ENCODE assay signal across 2 cellular contexts in the genomic region with DNA sequence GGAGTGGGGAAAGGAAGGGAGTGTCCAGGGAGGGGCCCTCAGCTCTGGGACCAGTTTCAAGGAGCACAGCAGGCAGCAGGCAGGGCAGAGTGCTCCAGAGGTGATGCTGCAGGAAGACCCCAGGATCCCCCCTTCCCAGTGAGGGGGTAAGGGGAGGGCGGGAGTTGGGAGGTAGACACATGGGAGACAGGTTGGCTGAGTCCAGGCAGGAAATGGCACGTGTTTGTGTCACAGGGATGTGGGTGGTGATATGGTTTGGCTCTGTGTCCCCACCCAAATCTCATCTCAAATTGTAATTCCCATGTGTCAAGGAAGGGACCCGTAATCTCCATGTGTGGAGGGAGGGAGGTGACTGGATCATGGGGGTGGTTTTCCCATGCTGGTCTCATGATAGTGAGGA.
TF ChIP-seq lines count a peak whose summit lies in the region.

No MANE protein-coding gene starts in this region.

TF ChIP-seq in IMR-90, 13 proteins besides CTCF, POLR2A, EP300 and RAD21:
- TF ChIP-seq SMC3 (IDR thresholded peaks at IDR 0.05; ENCODE audit: low read depth, low read length) (no peak), RFX5 (IDR thresholded peaks at IDR 0.05; ENCODE audit: low read depth, low read length) (no peak), NFE2L2 (IDR thresholded peaks at IDR 0.05; ENCODE audit: low read depth, low read length) (no peak), RCOR1 (IDR thresholded peaks at IDR 0.05; ENCODE audit: insufficient replicate concordance, low read length) (no peak), MXI1 (IDR thresholded peaks at IDR 0.05; ENCODE audit: borderline replicate concordance, low read depth, low read length) (no peak), CEBPB (IDR thresholded peaks at IDR 0.05; ENCODE audit: low read depth, low read length) (no peak), MAZ (IDR thresholded peaks at IDR 0.05; ENCODE audit: borderline replicate concordance, low read depth, low read length) (no peak), BHLHE40 (IDR thresholded peaks at IDR 0.05; ENCODE audit: low read depth, low read length) (no peak), MAFK (IDR thresholded peaks at IDR 0.05; ENCODE audit: low read depth, low read length) (no peak), CHD1 (IDR thresholded peaks at IDR 0.05; ENCODE audit: low read depth, low read length) (no peak), FOS (IDR thresholded peaks at IDR 0.05; ENCODE audit: low read depth, low read length) (no peak)
- TF ChIP-seq, protein P1, sequence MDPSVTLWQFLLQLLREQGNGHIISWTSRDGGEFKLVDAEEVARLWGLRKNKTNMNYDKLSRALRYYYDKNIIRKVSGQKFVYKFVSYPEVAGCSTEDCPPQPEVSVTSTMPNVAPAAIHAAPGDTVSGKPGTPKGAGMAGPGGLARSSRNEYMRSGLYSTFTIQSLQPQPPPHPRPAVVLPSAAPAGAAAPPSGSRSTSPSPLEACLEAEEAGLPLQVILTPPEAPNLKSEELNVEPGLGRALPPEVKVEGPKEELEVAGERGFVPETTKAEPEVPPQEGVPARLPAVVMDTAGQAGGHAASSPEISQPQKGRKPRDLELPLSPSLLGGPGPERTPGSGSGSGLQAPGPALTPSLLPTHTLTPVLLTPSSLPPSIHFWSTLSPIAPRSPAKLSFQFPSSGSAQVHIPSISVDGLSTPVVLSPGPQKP (IDR thresholded peaks at IDR 0.05; ENCODE audit: borderline replicate concordance, low read depth, low read length), result no peak
- TF ChIP-seq, protein P2, sequence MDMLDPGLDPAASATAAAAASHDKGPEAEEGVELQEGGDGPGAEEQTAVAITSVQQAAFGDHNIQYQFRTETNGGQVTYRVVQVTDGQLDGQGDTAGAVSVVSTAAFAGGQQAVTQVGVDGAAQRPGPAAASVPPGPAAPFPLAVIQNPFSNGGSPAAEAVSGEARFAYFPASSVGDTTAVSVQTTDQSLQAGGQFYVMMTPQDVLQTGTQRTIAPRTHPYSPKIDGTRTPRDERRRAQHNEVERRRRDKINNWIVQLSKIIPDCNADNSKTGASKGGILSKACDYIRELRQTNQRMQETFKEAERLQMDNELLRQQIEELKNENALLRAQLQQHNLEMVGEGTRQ (IDR thresholded peaks at IDR 0.05; ENCODE audit: low read depth, low read length), result no peak

TF ChIP-seq in HepG2, 621 proteins besides CTCF, POLR2A, EP300 and RAD21:
- TF ChIP-seq, protein P3, sequence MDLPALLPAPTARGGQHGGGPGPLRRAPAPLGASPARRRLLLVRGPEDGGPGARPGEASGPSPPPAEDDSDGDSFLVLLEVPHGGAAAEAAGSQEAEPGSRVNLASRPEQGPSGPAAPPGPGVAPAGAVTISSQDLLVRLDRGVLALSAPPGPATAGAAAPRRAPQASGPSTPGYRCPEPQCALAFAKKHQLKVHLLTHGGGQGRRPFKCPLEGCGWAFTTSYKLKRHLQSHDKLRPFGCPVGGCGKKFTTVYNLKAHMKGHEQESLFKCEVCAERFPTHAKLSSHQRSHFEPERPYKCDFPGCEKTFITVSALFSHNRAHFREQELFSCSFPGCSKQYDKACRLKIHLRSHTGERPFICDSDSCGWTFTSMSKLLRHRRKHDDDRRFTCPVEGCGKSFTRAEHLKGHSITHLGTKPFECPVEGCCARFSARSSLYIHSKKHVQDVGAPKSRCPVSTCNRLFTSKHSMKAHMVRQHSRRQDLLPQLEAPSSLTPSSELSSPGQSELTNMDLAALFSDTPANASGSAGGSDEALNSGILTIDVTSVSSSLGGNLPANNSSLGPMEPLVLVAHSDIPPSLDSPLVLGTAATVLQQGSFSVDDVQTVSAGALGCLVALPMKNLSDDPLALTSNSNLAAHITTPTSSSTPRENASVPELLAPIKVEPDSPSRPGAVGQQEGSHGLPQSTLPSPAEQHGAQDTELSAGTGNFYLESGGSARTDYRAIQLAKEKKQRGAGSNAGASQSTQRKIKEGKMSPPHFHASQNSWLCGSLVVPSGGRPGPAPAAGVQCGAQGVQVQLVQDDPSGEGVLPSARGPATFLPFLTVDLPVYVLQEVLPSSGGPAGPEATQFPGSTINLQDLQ (CRISPR knock-in tag; IDR thresholded peaks at IDR 0.05), result no peak
- TF ChIP-seq, protein P4, sequence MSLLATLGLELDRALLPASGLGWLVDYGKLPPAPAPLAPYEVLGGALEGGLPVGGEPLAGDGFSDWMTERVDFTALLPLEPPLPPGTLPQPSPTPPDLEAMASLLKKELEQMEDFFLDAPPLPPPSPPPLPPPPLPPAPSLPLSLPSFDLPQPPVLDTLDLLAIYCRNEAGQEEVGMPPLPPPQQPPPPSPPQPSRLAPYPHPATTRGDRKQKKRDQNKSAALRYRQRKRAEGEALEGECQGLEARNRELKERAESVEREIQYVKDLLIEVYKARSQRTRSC (CRISPR knock-in tag; IDR thresholded peaks at IDR 0.05; ENCODE audit: low read depth), result no peak
- TF ChIP-seq, protein P5, sequence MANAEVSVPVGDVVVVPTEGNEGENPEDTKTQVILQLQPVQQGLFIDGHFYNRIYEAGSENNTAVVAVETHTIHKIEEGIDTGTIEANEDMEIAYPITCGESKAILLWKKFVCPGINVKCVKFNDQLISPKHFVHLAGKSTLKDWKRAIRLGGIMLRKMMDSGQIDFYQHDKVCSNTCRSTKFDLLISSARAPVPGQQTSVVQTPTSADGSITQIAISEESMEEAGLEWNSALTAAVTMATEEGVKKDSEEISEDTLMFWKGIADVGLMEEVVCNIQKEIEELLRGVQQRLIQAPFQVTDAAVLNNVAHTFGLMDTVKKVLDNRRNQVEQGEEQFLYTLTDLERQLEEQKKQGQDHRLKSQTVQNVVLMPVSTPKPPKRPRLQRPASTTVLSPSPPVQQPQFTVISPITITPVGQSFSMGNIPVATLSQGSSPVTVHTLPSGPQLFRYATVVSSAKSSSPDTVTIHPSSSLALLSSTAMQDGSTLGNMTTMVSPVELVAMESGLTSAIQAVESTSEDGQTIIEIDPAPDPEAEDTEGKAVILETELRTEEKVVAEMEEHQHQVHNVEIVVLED (CRISPR knock-in tag; IDR thresholded peaks at IDR 0.05; ENCODE audit: borderline replicate concordance), result no peak
- TF ChIP-seq GTF3A (CRISPR knock-in tag; conservative IDR thresholded peaks at IDR 0.05), result no peak
- TF ChIP-seq, protein P6, sequence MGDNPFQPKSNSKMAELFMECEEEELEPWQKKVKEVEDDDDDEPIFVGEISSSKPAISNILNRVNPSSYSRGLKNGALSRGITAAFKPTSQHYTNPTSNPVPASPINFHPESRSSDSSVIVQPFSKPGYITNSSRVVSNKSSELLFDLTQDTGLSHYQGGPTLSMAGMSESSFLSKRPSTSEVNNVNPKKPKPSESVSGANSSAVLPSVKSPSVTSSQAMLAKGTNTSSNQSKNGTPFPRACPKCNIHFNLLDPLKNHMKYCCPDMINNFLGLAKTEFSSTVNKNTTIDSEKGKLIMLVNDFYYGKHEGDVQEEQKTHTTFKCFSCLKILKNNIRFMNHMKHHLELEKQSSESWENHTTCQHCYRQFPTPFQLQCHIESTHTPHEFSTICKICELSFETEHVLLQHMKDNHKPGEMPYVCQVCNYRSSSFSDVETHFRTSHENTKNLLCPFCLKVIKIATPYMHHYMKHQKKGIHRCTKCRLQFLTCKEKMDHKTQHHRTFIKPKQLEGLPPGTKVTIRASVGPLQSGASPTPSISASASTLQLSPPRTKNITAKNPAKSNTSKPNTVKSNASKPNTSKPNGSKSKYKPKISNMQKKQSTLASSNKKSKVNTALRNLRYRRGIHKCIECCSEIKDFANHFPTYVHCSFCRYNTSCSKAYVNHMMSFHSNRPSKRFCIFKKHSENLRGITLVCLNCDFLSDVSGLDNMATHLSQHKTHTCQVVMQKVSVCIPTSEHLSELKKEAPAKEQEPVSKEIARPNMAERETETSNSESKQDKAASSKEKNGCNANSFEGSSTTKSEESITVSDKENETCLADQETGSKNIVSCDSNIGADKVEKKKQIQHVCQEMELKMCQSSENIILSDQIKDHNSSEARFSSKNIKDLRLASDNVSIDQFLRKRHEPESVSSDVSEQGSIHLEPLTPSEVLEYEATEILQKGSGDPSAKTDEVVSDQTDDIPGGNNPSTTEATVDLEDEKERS (CRISPR knock-in tag; IDR thresholded peaks at IDR 0.05), result no peak
- TF ChIP-seq, protein P7, sequence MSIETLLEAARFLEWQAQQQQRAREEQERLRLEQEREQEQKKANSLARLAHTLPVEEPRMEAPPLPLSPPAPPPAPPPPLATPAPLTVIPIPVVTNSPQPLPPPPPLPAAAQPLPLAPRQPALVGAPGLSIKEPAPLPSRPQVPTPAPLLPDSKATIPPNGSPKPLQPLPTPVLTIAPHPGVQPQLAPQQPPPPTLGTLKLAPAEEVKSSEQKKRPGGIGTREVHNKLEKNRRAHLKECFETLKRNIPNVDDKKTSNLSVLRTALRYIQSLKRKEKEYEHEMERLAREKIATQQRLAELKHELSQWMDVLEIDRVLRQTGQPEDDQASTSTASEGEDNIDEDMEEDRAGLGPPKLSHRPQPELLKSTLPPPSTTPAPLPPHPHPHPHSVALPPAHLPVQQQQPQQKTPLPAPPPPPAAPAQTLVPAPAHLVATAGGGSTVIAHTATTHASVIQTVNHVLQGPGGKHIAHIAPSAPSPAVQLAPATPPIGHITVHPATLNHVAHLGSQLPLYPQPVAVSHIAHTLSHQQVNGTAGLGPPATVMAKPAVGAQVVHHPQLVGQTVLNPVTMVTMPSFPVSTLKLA (IDR thresholded peaks at IDR 0.05), result peak; percentile 86
